In the genomic region with DNA sequence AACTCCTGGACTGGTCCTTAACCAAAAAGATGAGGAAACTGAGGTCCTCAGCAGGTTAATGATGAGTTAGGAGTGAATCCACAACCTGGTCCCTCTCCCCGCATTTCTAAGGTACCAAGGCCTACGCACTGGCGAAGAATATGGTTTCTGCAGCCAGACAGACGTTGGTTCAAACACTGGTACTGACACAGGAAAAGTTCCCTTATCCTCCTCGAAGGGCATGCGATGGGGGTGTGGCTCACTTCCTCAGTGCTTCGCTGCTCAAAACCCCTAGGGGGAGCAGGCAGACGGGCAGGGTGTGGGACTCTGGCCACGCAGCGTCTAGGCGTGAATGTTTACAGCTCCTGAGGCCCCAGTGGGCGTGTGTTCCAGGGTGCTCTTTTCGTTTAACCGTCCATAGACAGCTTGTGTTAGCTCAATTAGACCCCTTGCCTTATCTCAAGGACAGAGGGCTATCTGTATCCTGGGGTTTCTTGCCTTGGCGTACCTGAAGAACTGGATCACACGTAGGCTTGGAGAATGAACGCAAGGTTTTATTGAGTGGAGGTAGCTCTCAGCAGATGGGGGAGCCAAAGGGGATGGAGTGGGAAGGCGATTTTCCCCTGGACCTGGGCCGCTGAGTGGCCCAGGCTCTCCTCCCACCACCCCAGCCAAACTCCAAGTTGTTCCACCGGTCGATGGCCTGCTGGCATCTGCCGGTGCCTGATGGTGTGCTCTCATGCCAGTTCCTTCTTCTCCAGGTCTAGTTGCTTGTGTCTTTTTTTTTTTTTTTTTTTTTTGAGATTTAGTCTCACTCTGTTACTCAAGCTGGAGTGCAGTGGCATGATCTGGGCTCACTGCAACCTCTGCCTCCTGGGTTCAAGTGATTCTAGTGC, we compare ENCODE assay signal across 8 cellular contexts. TPM values are rescaled to one million over a fixed set of nuclear protein-coding genes. Genes with fewer than 3 reads are reported as not detected.
DNase-seq lines count a peak whose midpoint lies in the region; ATAC-seq and TF ChIP-seq lines count a peak whose summit lies in the region.

No MANE protein-coding gene starts in this region.

- H3K4me3 ChIP-seq in SK-N-SH (ENCODE audit: low read depth in 2 of 2, low read length in 1 of 2) = no peak overlapping the region

- H3K9me2 ChIP-seq in SK-N-SH = no peaks in the 10 kb centered on the region

- ATAC-seq in GM18502 (IDR thresholded peaks at IDR 0.05; ENCODE audit: poor library complexity, unreplicated experiment) = peak; percentile 80
- ATAC-seq in HG03521 (IDR thresholded peaks at IDR 0.05; ENCODE audit: unreplicated experiment) = peak; percentile 77
- ATAC-seq in left ventricle myocardium superior = peak; percentile 52
- no peak for ATAC-seq in HG03039 (IDR thresholded peaks at IDR 0.05; ENCODE audit: unreplicated experiment)

- no peaks in the 10 kb centered on the region for H4K20me1 ChIP-seq in SK-N-SH (ENCODE audit: insufficient read depth)

- no peaks in the 10 kb centered on the region for H3K4me1 ChIP-seq in SK-N-SH (ENCODE audit: control insufficient read depth in 1 of 2, insufficient read depth in 2 of 2, low read depth in 1 of 2, low read length in 1 of 2)

- peak; percentile 37 for TF ChIP-seq RAD21 in SK-N-SH (IDR thresholded peaks at IDR 0.05; ENCODE audit: low read length)

- H3K36me3 Mint-ChIP-seq in activated naive CD4-positive, alpha-beta T cell treated with anti-CD3 and anti-CD28 coated beads for 36 hours (ENCODE audit: low read depth) = no peaks in the 10 kb centered on the region

- H3K27ac Mint-ChIP-seq in activated naive CD4-positive, alpha-beta T cell treated with anti-CD3 and anti-CD28 coated beads for 36 hours = no peak overlapping the region

- peak overlapping the region; percentile 8; the same call in 1 of the 2 replicates for H2AFZ ChIP-seq in SK-N-SH (ENCODE audit: low read depth)

- no peaks in the 10 kb centered on the region for H3K27me3 ChIP-seq in SK-N-SH (ENCODE audit: insufficient read depth)

- H3F3A ChIP-seq in SK-N-SH (replicated peaks; ENCODE audit: insufficient read depth) = no peaks in the 10 kb centered on the region

- intact Hi-C loops in activated naive CD4-positive, alpha-beta T cell treated with anti-CD3 and anti-CD28 coated beads for 36 hours (cut with micrococcal nuclease) = loop anchor here (1.0 kb wide), 5 partner anchors 15 to 110 kb away; partner anchors contain the start of gene PTPN1
- intact Hi-C loops in left ventricle myocardium superior (cut with micrococcal nuclease) = no loop called here

- POLR2A ChIA-PET in SK-N-SH (lab: Yijun Ruan, JAX) = no interaction called here

- H3K36me3 ChIP-seq in SK-N-SH (replicated peaks in 1 of 2; ENCODE audit: control insufficient read depth in 1 of 2, insufficient read depth in 2 of 2, low read length in 1 of 2) = no peaks in the 10 kb centered on the region

- 70% methylated on average over 22 of the region's 22 CpGs for WGBS in SK-N-SH (ENCODE audit: low lambda C conversion rate)

- no peak for TF ChIP-seq EP300 in SK-N-SH (IDR thresholded peaks at IDR 0.05; ENCODE audit: borderline replicate concordance in 1 of 2, low read depth in 1 of 2, low read length in 1 of 2)

- H3K27me3 Mint-ChIP-seq in activated naive CD4-positive, alpha-beta T cell treated with anti-CD3 and anti-CD28 coated beads for 36 hours (ENCODE audit: low read depth) = no peaks in the 10 kb centered on the region

- peaks cover 26% of the 10 kb centered on the region for H3K4me1 Mint-ChIP-seq in activated naive CD4-positive, alpha-beta T cell treated with anti-CD3 and anti-CD28 coated beads for 36 hours (ENCODE audit: low read depth)

- CTCF ChIA-PET in SK-N-SH (lab: Yijun Ruan, JAX) = interaction anchor here (1.1 kb wide), 1 partner anchor 101 kb away, joined by 3 read pairs; no protein-coding TSS in a partner anchor
- CTCF ChIA-PET in activated naive CD4-positive, alpha-beta T cell treated with anti-CD3 and anti-CD28 coated beads for 36 hours (lab: Charles Lee) = interaction anchor here (0.6 to 7.3 kb wide), 16 partner anchors 9 to 651 kb away, joined by 3 to 87 read pairs (median 5); no protein-coding TSS in a partner anchor

- no peak overlapping the region for H3K4me3 Mint-ChIP-seq in activated naive CD4-positive, alpha-beta T cell treated with anti-CD3 and anti-CD28 coated beads for 36 hours

- H3K9ac ChIP-seq in SK-N-SH = no peak overlapping the region

- no peaks in the 10 kb centered on the region for H3K9me3 Mint-ChIP-seq in activated naive CD4-positive, alpha-beta T cell treated with anti-CD3 and anti-CD28 coated beads for 36 hours

- no peak overlapping the region for H3K27ac ChIP-seq in SK-N-SH (ENCODE audit: low read depth in 2 of 2, low read length in 1 of 2)

- TF ChIP-seq CTCF in SK-N-SH (IDR thresholded peaks at IDR 0.05) = peak; percentile 55

- H3K4me2 ChIP-seq in SK-N-SH = no peak overlapping the region

- no peaks in the 10 kb centered on the region for H3K79me2 ChIP-seq in SK-N-SH (ENCODE audit: insufficient read depth)

- H3K9me3 ChIP-seq in SK-N-SH = no peaks in the 10 kb centered on the region

- DNase-seq in 8988T (peak; percentile 55), SK-N-SH (peak; percentile 44), left ventricle myocardium superior (peak; percentile 66)
- DNase-seq in activated naive CD4-positive, alpha-beta T cell treated with anti-CD3 and anti-CD28 coated beads for 36 hours = peak; percentile 89
- DNase-seq in stimulated activated CD4-positive, alpha-beta T cell treated with anti-CD3 and anti-CD28 coated beads, Interleukin-15, amount 100 ng/mL, for 48 hours (ENCODE audit: low read depth in 2 of 2) = peak; percentile 61 to 75

TF ChIP-seq in SK-N-SH, 30 proteins besides CTCF, POLR2A, EP300 and RAD21:
- TF ChIP-seq SMC3 (IDR thresholded peaks at IDR 0.05; ENCODE audit: low read depth, low read length) = peak; percentile 33; the same call in 1 of the 2 replicates
- TF ChIP-seq TCF12 (IDR thresholded peaks at IDR 0.05) = no peak

RNA-seq across cellular contexts. Expression of gene PTPN1, which starts 31.8 kb away (rescaled TPM):
- 23.6 and 25.2 TPM in 2 replicates for polyA plus RNA-seq in SK-N-SH (2012; rRNA removed)
- 26.2 and 27.0 TPM in 2 replicates for polyA plus RNA-seq in SK-N-SH (2012; cell fraction: cytosol; rRNA removed)
- 25.5 and 40.8 TPM in 2 replicates for polyA plus RNA-seq in SK-N-SH (2012; cell fraction: nucleus; rRNA removed)
- 100 to 1,000 TPM; 111 to 119 TPM for total RNA-seq in activated naive CD4-positive, alpha-beta T cell treated with anti-CD3 and anti-CD28 coated beads for 36 hours
- total RNA-seq in left ventricle myocardium superior = 24.1 TPM
